9 cellular contexts compared by ENCODE assay signal in genomic region chr13:110306340-110306959, GRCh38. TPM values are rescaled to one million over a fixed set of nuclear protein-coding genes. Genes with fewer than 3 reads are reported as not detected.
DNase-seq lines count a peak whose midpoint lies in the region; TF ChIP-seq lines count a peak whose summit lies in the region.
"Had no signal": no experiment of that assay in that cellular context is flagged by ENCODE, and none has a peak within 500 bp of the region (broad histone marks: within the 10 kb centered on the region; RNA-seq: fewer than 3 reads in every experiment).

No MANE protein-coding gene starts in this region.

- H3K4me3 ChIP-seq in fibroblast of lung (replicated peaks in 1 of 4; ENCODE audit: control extremely low read depth in 1 of 4, insufficient read depth in 1 of 4, low read depth in 3 of 4, low read length in 4 of 4) (peak overlapping the region; percentile 50 to 66 (median 54)), muscle layer of colon (ENCODE audit: low read depth in 1 of 2, low read length in 2 of 2) (peak overlapping the region; percentile 79 to 81), vagina (peak overlapping the region; percentile 66 to 84)

- no peak overlapping the region for H3K4me3 Mint-ChIP-seq in activated CD4-positive, alpha-beta memory T cell treated with anti-CD3 and anti-CD28 coated beads for 36 hours

- H3K27ac Mint-ChIP-seq in activated CD4-positive, alpha-beta memory T cell treated with anti-CD3 and anti-CD28 coated beads for 36 hours = no peak overlapping the region

- H3K36me3 ChIP-seq in fibroblast of lung (ENCODE audit: control insufficient read depth, insufficient read depth, low read length) (peaks cover 4% of the 10 kb centered on the region), muscle layer of colon (ENCODE audit: insufficient read depth, low read length) (peaks cover 15% of the 10 kb centered on the region), vagina (no peaks in the 10 kb centered on the region)

- POLR2A ChIA-PET in activated CD4-positive, alpha-beta memory T cell treated with anti-CD3 and anti-CD28 coated beads for 36 hours (lab: Charles Lee) = no interaction called here

- DNase-seq in NCI-H82 (lab: John Stamatoyannopoulos, UW) (peak; percentile 24), NCI-H82 treated with DMSO at 0.1 percent for 48 hours (lab: John Stamatoyannopoulos, UW; ENCODE audit: unreplicated experiment) (no peak), fibroblast of lung (ENCODE audit: low read depth in 2 of 2) (peak; percentile 57 to 68), vagina (ENCODE audit: extremely low spot score in 2 of 2) (no peak), NCI-H69 (lab: John Stamatoyannopoulos, UW) (no peak)
- DNase-seq in activated CD4-positive, alpha-beta memory T cell treated with anti-CD3 and anti-CD28 coated beads for 36 hours = no peak
- no peak for DNase-seq in stimulated activated CD4-positive, alpha-beta T cell treated with anti-CD3 and anti-CD28 coated beads, Interleukin-12 subunit alpha, Interleukin-12 subunit beta, amount 100 ng/mL, for 4 hours
- DNase-seq: stimulated activated CD4-positive, alpha-beta T cell treated with anti-CD3 and anti-CD28 coated beads, Interleukin-4, amount 100 ng/mL, for 24 hours had no signal

- H3K27me3 ChIP-seq in fibroblast of lung (ENCODE audit: control insufficient read depth, insufficient read depth, low read length) (no peaks in the 10 kb centered on the region), muscle layer of colon (ENCODE audit: control insufficient read depth in 1 of 2, insufficient read depth in 2 of 2, low read length in 2 of 2) (no peaks in the 10 kb centered on the region), vagina (no peaks in the 10 kb centered on the region)

- H4K20me1 ChIP-seq in fibroblast of lung (ENCODE audit: control insufficient read depth, extremely low read depth, insufficient read depth, low read length) = no peaks in the 10 kb centered on the region

- no peaks in the 10 kb centered on the region for H3K36me3 Mint-ChIP-seq in activated CD4-positive, alpha-beta memory T cell treated with anti-CD3 and anti-CD28 coated beads for 36 hours

- H3K4me1 Mint-ChIP-seq in activated CD4-positive, alpha-beta memory T cell treated with anti-CD3 and anti-CD28 coated beads for 36 hours (ENCODE audit: low read depth) = peaks cover 11% of the 10 kb centered on the region

- H3K9me3 ChIP-seq in fibroblast of lung (ENCODE audit: control insufficient read depth, insufficient read depth, low read depth, low read length) (no peaks in the 10 kb centered on the region), muscle layer of colon (ENCODE audit: low read length) (no peaks in the 10 kb centered on the region), vagina (no peaks in the 10 kb centered on the region)

- H3K79me2 ChIP-seq in fibroblast of lung (ENCODE audit: control insufficient read depth, insufficient read depth, low read length) = peaks cover 85% of the 10 kb centered on the region

- no peak for TF ChIP-seq POLR2A in vagina (IDR thresholded peaks at IDR 0.05)

- TF ChIP-seq CTCF in fibroblast of lung (conservative IDR thresholded peaks at IDR 0.05 in 1 of 2, IDR thresholded peaks at IDR 0.05 in 1 of 2; ENCODE audit: low read depth in 1 of 2, low read length in 2 of 2) (peak in 1 of 2 donors; percentile 9), vagina (IDR thresholded peaks at IDR 0.05) (no peak)

- no peaks in the 10 kb centered on the region for H3K9me3 Mint-ChIP-seq in activated CD4-positive, alpha-beta memory T cell treated with anti-CD3 and anti-CD28 coated beads for 36 hours

- H3K27ac ChIP-seq in fibroblast of lung (ENCODE audit: insufficient read depth, low read length) (peak overlapping the region; percentile 73), muscle layer of colon (ENCODE audit: low read depth, low read length) (peak overlapping the region; percentile 96), vagina (peak overlapping the region; percentile 95)

- peaks cover 57% of the 10 kb centered on the region for H3K27me3 Mint-ChIP-seq in activated CD4-positive, alpha-beta memory T cell treated with anti-CD3 and anti-CD28 coated beads for 36 hours

- peaks cover 21% of the 10 kb centered on the region for H3K4me1 ChIP-seq in fibroblast of lung (ENCODE audit: control insufficient read depth, extremely low read depth, insufficient read depth, low read length)
- peaks cover 55% of the 10 kb centered on the region for H3K4me1 ChIP-seq in muscle layer of colon (ENCODE audit: insufficient read depth, low read length)
- H3K4me1 ChIP-seq in vagina = peaks cover 48% of the 10 kb centered on the region

- H3K4me2 ChIP-seq in fibroblast of lung (ENCODE audit: extremely low read depth, insufficient read depth, low read length) = peak overlapping the region; percentile 97

- no peak overlapping the region for H2AFZ ChIP-seq in fibroblast of lung (ENCODE audit: low read length)

- H3K9ac ChIP-seq in fibroblast of lung (ENCODE audit: insufficient read depth, low read length) (peak overlapping the region; percentile 95), muscle layer of colon (ENCODE audit: low read length) (peak overlapping the region; percentile 77)

- intact Hi-C loops in vagina (cut with DNase I) = loop anchor here (1.0 to 5.0 kb wide), 3 partner anchors 59 to 104 kb away; no protein-coding TSS in a partner anchor
- intact Hi-C loops in activated CD4-positive, alpha-beta memory T cell treated with anti-CD3 and anti-CD28 coated beads for 36 hours (cut with micrococcal nuclease) = loop anchor here (10.0 kb wide), 1 partner anchor 108 kb away; no protein-coding TSS in a partner anchor

- CTCF ChIA-PET in activated CD4-positive, alpha-beta memory T cell treated with anti-CD3 and anti-CD28 coated beads for 36 hours (lab: Charles Lee) = no interaction called here

RNA-seq across cellular contexts. Expression of gene COL4A1, which starts 0.5 kb away (rescaled TPM):
- 34.0 and 57.5 TPM in 2 replicates for total RNA-seq in fibroblast of lung
- polyA plus RNA-seq in fibroblast of lung = 18.4 and 607 TPM in 2 replicates
- polyA plus RNA-seq in fibroblast of lung (2012) = 19.5 and 691 TPM in 2 replicates
- polyA minus RNA-seq in fibroblast of lung (ENCODE audit: low replicate concordance) = 30.9 and 567 TPM in 2 replicates
- total RNA-seq in vagina = 178 TPM
- not detected for total RNA-seq in activated CD4-positive, alpha-beta memory T cell treated with anti-CD3 and anti-CD28 coated beads for 36 hours

RNA-seq across cellular contexts. Expression of gene COL4A2, which starts 0.6 kb away (rescaled TPM):
- 93.1 and 123 TPM in 2 replicates for total RNA-seq in fibroblast of lung
- 43.8 and 463 TPM in 2 replicates for polyA plus RNA-seq in fibroblast of lung
- polyA plus RNA-seq in fibroblast of lung (2012) = 52.1 and 712 TPM in 2 replicates
- polyA minus RNA-seq in fibroblast of lung (ENCODE audit: low replicate concordance) = 56.9 and 841 TPM in 2 replicates
- total RNA-seq in vagina = 180 TPM
- total RNA-seq in activated CD4-positive, alpha-beta memory T cell treated with anti-CD3 and anti-CD28 coated beads for 36 hours = not detected

Comparison
In these comparisons a context has a peak if more than half of its experiments do, and no peak if none do; other contexts are left out.
1. DNase-seq: peak in NCI-H82 (single experiment) and fibroblast of lung (2 of 2); none in NCI-H82 treated with DMSO at 0.1 percent for 48 hours (single experiment), vagina (0 of 2), activated CD4-positive, alpha-beta memory T cell treated with anti-CD3 and anti-CD28 coated beads for 36 hours (single experiment), stimulated activated CD4-positive, alpha-beta T cell treated with anti-CD3 and anti-CD28 coated beads, Interleukin-12 subunit alpha, Interleukin-12 subunit beta, amount 100 ng/mL, for 4 hours (single experiment) and NCI-H69 (single experiment).
2. RNA of gene COL4A1, which starts 0.5 kb away (total RNA-seq): 178 TPM in vagina (single experiment) and 34.0 to 57.5 TPM in fibroblast of lung; not detected in activated CD4-positive, alpha-beta memory T cell treated with anti-CD3 and anti-CD28 coated beads for 36 hours; every median in the first group is over 10 times any median in the second.
3. RNA of gene COL4A2, which starts 0.6 kb away (total RNA-seq): 180 TPM in vagina (single experiment) and 93.1 to 123 TPM in fibroblast of lung; not detected in activated CD4-positive, alpha-beta memory T cell treated with anti-CD3 and anti-CD28 coated beads for 36 hours; every median in the first group is over 10 times any median in the second.
4. Peak in every context shown above with its lines, with median percentiles within 50 percentile points of each other: H3K27ac ChIP-seq and H3K4me3 ChIP-seq.